12 cellular contexts compared by ENCODE assay signal in the genomic region with DNA sequence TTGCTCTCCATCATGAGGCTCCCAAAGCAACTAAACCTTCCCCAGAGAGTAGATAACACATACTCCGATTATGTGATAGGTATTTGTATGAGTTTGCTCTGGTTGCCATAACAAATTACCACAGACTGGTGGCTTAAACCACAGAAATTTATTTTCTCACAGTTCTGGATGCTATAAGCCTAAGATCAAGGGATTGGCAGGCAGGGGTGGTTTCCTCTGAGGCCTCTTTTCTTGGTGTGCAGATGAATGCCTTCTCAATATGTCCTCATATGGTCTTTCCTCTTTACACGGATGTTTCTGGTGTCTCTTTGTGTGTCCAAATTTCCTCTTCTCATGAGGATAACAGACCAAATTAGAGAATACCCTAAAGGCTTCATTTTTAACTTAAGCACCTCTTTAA.
A peak's percentile ranks its signal among the peaks of the same experiment; 100 is the strongest.
DNase-seq lines count a peak whose midpoint lies in the region; ATAC-seq and TF ChIP-seq lines count a peak whose summit lies in the region.
"Had no signal": no experiment of that assay in that cellular context is flagged by ENCODE, and none has a peak within 500 bp of the region (broad histone marks: within the 10 kb centered on the region; RNA-seq: fewer than 3 reads in every experiment).

No MANE protein-coding gene starts in this region.

- H3K36me3 ChIP-seq in effector memory CD4-positive, alpha-beta T cell (ENCODE audit: control insufficient read depth, insufficient read depth, low read length): no peaks in the 10 kb centered on the region
- no peaks in the 10 kb centered on the region for H3K36me3 ChIP-seq in ovary

- CTCF ChIA-PET in activated CD4-positive, alpha-beta T cell treated with anti-CD3 and anti-CD28 coated beads for 36 hours (lab: Charles Lee): interaction anchor here (0.8 kb wide), 1 partner anchor 160 kb away, joined by 3 read pairs; no protein-coding TSS in a partner anchor
- CTCF ChIA-PET in activated CD4-positive, alpha-beta T cell treated with anti-CD3 and anti-CD28 coated beads, Interleukin-2, amount 10 ng/mL, durations not matched to agents 7 days and 5 days (lab: Charles Lee): no interaction called here

- H3K9me3 ChIP-seq in effector memory CD4-positive, alpha-beta T cell (ENCODE audit: control insufficient read depth, low read length): no peaks in the 10 kb centered on the region
- H3K9me3 ChIP-seq in ovary: no peaks in the 10 kb centered on the region
- H3K9me3 ChIP-seq: A549 had no signal

- peaks cover 3% of the 10 kb centered on the region for H3K9me3 Mint-ChIP-seq in activated CD4-positive, alpha-beta T cell treated with anti-CD3 and anti-CD28 coated beads for 36 hours (ENCODE audit: low read depth)
- H3K9me3 Mint-ChIP-seq in activated CD4-positive, alpha-beta T cell treated with anti-CD3 and anti-CD28 coated beads, Interleukin-2, amount 10 ng/mL, durations not matched to agents 7 days and 5 days: peaks cover 8% of the 10 kb centered on the region

- DNase-seq in activated CD4-positive, alpha-beta T cell treated with anti-CD3 and anti-CD28 coated beads for 36 hours: peak; percentile 67
- DNase-seq in activated CD4-positive, alpha-beta T cell treated with anti-CD3 and anti-CD28 coated beads for 1 hour: no peak
- peak; percentile 80 for DNase-seq in activated CD4-positive, alpha-beta T cell treated with anti-CD3 and anti-CD28 coated beads, Interleukin-2, amount 10 ng/mL, durations not matched to agents 7 days and 5 days
- peak; percentile 21 to 36 (median 24) for DNase-seq in effector memory CD4-positive, alpha-beta T cell
- peak; percentile 22 to 86 (median 64) for DNase-seq in stimulated activated naive CD4-positive, alpha-beta T cell (lab: John Stamatoyannopoulos, UW)
- no peak for DNase-seq in left ventricle myocardium superior
- no peak for DNase-seq in DMS153 (lab: John Stamatoyannopoulos, UW)
- DNase-seq in ovary: no peak
- DNase-seq: kidney, NCI-H524 treated with DMSO at 0.1 percent for 48 hours had no signal

- no peaks in the 10 kb centered on the region for H3K27me3 Mint-ChIP-seq in activated CD4-positive, alpha-beta T cell treated with anti-CD3 and anti-CD28 coated beads for 36 hours
- peaks cover 20% of the 10 kb centered on the region for H3K27me3 Mint-ChIP-seq in activated CD4-positive, alpha-beta T cell treated with anti-CD3 and anti-CD28 coated beads, Interleukin-2, amount 10 ng/mL, durations not matched to agents 7 days and 5 days

- no peak overlapping the region for H3K4me3 ChIP-seq in effector memory CD4-positive, alpha-beta T cell (ENCODE audit: insufficient read depth, low read depth, low read length, poor library complexity, severe bottlenecking)
- no peak overlapping the region for H3K4me3 ChIP-seq in ovary
- H3K4me3 ChIP-seq: A549 had no signal

- peaks cover 3% of the 10 kb centered on the region for H3K36me3 Mint-ChIP-seq in activated CD4-positive, alpha-beta T cell treated with anti-CD3 and anti-CD28 coated beads for 36 hours (ENCODE audit: low read depth)
- no peaks in the 10 kb centered on the region for H3K36me3 Mint-ChIP-seq in activated CD4-positive, alpha-beta T cell treated with anti-CD3 and anti-CD28 coated beads, Interleukin-2, amount 10 ng/mL, durations not matched to agents 7 days and 5 days (ENCODE audit: low read depth)

- TF ChIP-seq CTCF in ovary (IDR thresholded peaks at IDR 0.05): no peak

- H3K4me1 Mint-ChIP-seq in activated CD4-positive, alpha-beta T cell treated with anti-CD3 and anti-CD28 coated beads for 36 hours: peaks cover 36% of the 10 kb centered on the region
- peaks cover 23% of the 10 kb centered on the region for H3K4me1 Mint-ChIP-seq in activated CD4-positive, alpha-beta T cell treated with anti-CD3 and anti-CD28 coated beads, Interleukin-2, amount 10 ng/mL, durations not matched to agents 7 days and 5 days

- no peak for TF ChIP-seq POLR2A in ovary (IDR thresholded peaks at IDR 0.05)

- ATAC-seq in activated CD4-positive, alpha-beta T cell treated with anti-CD3 and anti-CD28 coated beads for 36 hours: peak; percentile 93
- no peak for ATAC-seq in left ventricle myocardium superior

- 49 to 55% (median 55%) methylated on average over 2 of the region's 2 CpGs for WGBS in ovary, 3 donors

- intact Hi-C loops in activated CD4-positive, alpha-beta T cell treated with anti-CD3 and anti-CD28 coated beads for 36 hours (cut with DNase I, micrococcal nuclease): loop anchor here (1.0 to 2.0 kb wide), 4 partner anchors 15 to 35 kb away; no protein-coding TSS in a partner anchor
- intact Hi-C loops in left ventricle myocardium superior (cut with micrococcal nuclease): no loop called here
- intact Hi-C loops in ovary (cut with DNase I): no loop called here

- no peak overlapping the region for H3K4me3 Mint-ChIP-seq in activated CD4-positive, alpha-beta T cell treated with anti-CD3 and anti-CD28 coated beads for 36 hours
- no peak overlapping the region for H3K4me3 Mint-ChIP-seq in activated CD4-positive, alpha-beta T cell treated with anti-CD3 and anti-CD28 coated beads, Interleukin-2, amount 10 ng/mL, durations not matched to agents 7 days and 5 days

- H3K4me1 ChIP-seq in effector memory CD4-positive, alpha-beta T cell (ENCODE audit: control insufficient read depth, insufficient read depth, low read length, poor library complexity, severe bottlenecking): no peaks in the 10 kb centered on the region
- H3K4me1 ChIP-seq in ovary (ENCODE audit: insufficient read depth): no peaks in the 10 kb centered on the region

- TF ChIP-seq EP300 in ovary (IDR thresholded peaks at IDR 0.05): no peak

- peak overlapping the region; percentile 54 for H3K27ac ChIP-seq in effector memory CD4-positive, alpha-beta T cell (ENCODE audit: insufficient read depth, low read length, poor library complexity, severe bottlenecking)
- no peak overlapping the region for H3K27ac ChIP-seq in ovary
- H3K27ac ChIP-seq: A549, VCaP had no signal

- POLR2A ChIA-PET in activated CD4-positive, alpha-beta T cell treated with anti-CD3 and anti-CD28 coated beads for 36 hours (lab: Charles Lee): no interaction called here
- POLR2A ChIA-PET in activated CD4-positive, alpha-beta T cell treated with anti-CD3 and anti-CD28 coated beads, Interleukin-2, amount 10 ng/mL, durations not matched to agents 7 days and 5 days (lab: Charles Lee): no interaction called here

- H3K27me3 ChIP-seq in effector memory CD4-positive, alpha-beta T cell (replicated peaks; ENCODE audit: control insufficient read depth, insufficient read depth, low read length, poor library complexity, severe bottlenecking): no peaks in the 10 kb centered on the region
- no peaks in the 10 kb centered on the region for H3K27me3 ChIP-seq in ovary

- no peak overlapping the region for H3K27ac Mint-ChIP-seq in activated CD4-positive, alpha-beta T cell treated with anti-CD3 and anti-CD28 coated beads for 36 hours
- peak overlapping the region; percentile 43 for H3K27ac Mint-ChIP-seq in activated CD4-positive, alpha-beta T cell treated with anti-CD3 and anti-CD28 coated beads, Interleukin-2, amount 10 ng/mL, durations not matched to agents 7 days and 5 days

Comparison
In these comparisons a context has a peak if more than half of its experiments do, and no peak if none do; other contexts are left out.
1. DNase-seq: peak in activated CD4-positive, alpha-beta T cell treated with anti-CD3 and anti-CD28 coated beads for 36 hours (single experiment), activated CD4-positive, alpha-beta T cell treated with anti-CD3 and anti-CD28 coated beads, Interleukin-2, amount 10 ng/mL, durations not matched to agents 7 days and 5 days (single experiment), effector memory CD4-positive, alpha-beta T cell (3 of 3) and stimulated activated naive CD4-positive, alpha-beta T cell (6 of 6); none in activated CD4-positive, alpha-beta T cell treated with anti-CD3 and anti-CD28 coated beads for 1 hour (single experiment), left ventricle myocardium superior (single experiment), DMS153 (single experiment) and ovary (0 of 5).
2. intact Hi-C loops: an anchor here in activated CD4-positive, alpha-beta T cell treated with anti-CD3 and anti-CD28 coated beads for 36 hours (1.0 to 2.0 kb wide); none called in left ventricle myocardium superior and ovary.